Comparison of ENCODE assay signal across 24 cellular contexts in genomic region chr10:36671607-36672006, GRCh38.
A peak's percentile ranks its signal among the peaks of the same experiment; 100 is the strongest.
DNase-seq lines count a peak whose midpoint lies in the region; ATAC-seq and TF ChIP-seq lines count a peak whose summit lies in the region.
"Had no signal": no experiment of that assay in that cellular context is flagged by ENCODE, and none has a peak within 500 bp of the region (broad histone marks: within the 10 kb centered on the region; RNA-seq: fewer than 3 reads in every experiment).

No MANE protein-coding gene starts in this region.

- H3K4me1 ChIP-seq in fibroblast of lung (ENCODE audit: control insufficient read depth, extremely low read depth, insufficient read depth, low read length) (no peaks in the 10 kb centered on the region), esophagus squamous epithelium (no peaks in the 10 kb centered on the region)
- H3K4me1 ChIP-seq: body of pancreas had no signal

- ATAC-seq in SK-N-SH treated with all-trans-retinoic acid at 6 μM for 48 hours = peak; percentile 42; the same call in 2 of the 3 replicates
- ATAC-seq in HG03039 (IDR thresholded peaks at IDR 0.05; ENCODE audit: unreplicated experiment) = no peak
- ATAC-seq: body of pancreas, heart right ventricle, T-cell had no signal

- no peaks in the 10 kb centered on the region for H3K27me3 ChIP-seq in fibroblast of lung (ENCODE audit: control insufficient read depth, insufficient read depth, low read length)
- no peaks in the 10 kb centered on the region for H3K27me3 ChIP-seq in esophagus squamous epithelium
- H3K27me3 ChIP-seq: body of pancreas, heart right ventricle had no signal

- H3K9me3 ChIP-seq in fibroblast of lung (ENCODE audit: control insufficient read depth, insufficient read depth, low read depth, low read length) = no peaks in the 10 kb centered on the region
- no peaks in the 10 kb centered on the region for H3K9me3 ChIP-seq in esophagus squamous epithelium
- H3K9me3 ChIP-seq: body of pancreas, heart right ventricle had no signal

- H3K9ac ChIP-seq in fibroblast of lung (ENCODE audit: insufficient read depth, low read length) = no peak overlapping the region

- H4K20me1 ChIP-seq in fibroblast of lung (ENCODE audit: control insufficient read depth, extremely low read depth, insufficient read depth, low read length) = no peaks in the 10 kb centered on the region

- H3K4me2 ChIP-seq in fibroblast of lung (ENCODE audit: extremely low read depth, insufficient read depth, low read length) = no peak overlapping the region

- no peak overlapping the region for H3K4me3 ChIP-seq in fibroblast of lung (replicated peaks in 1 of 4; ENCODE audit: control extremely low read depth in 1 of 4, insufficient read depth in 1 of 4, low read depth in 3 of 4, low read length in 4 of 4)
- no peak overlapping the region for H3K4me3 ChIP-seq in esophagus squamous epithelium
- H3K4me3 ChIP-seq: body of pancreas, heart right ventricle, lung, skin epidermis had no signal

- intact Hi-C loops in esophagus squamous epithelium (cut with DNase I) = no loop called here

- WGBS in esophagus squamous epithelium, 2 donors = 61 to 73% methylated on average over 8 of the region's 8 CpGs

- TF ChIP-seq CTCF in fibroblast of lung (conservative IDR thresholded peaks at IDR 0.05 in 1 of 2, IDR thresholded peaks at IDR 0.05 in 1 of 2; ENCODE audit: low read depth in 1 of 2, low read length in 2 of 2) (no peak), esophagus squamous epithelium (IDR thresholded peaks at IDR 0.05) (no peak)

- H2AFZ ChIP-seq in fibroblast of lung (ENCODE audit: low read length) = no peak overlapping the region

- DNase-seq in GM04503 (ENCODE audit: low read depth) (peak; percentile 18), fibroblast of lung (ENCODE audit: low read depth in 2 of 2) (peak; percentile 4 to 80), esophagus squamous epithelium (lab: John Stamatoyannopoulos, UW) (no peak), glomerular visceral epithelial cell (ENCODE audit: extremely low spot score) (no peak), SHP77 (lab: John Stamatoyannopoulos, UW) (no peak)
- DNase-seq: activated CD4-positive, alpha-beta memory T cell treated with anti-CD3 and anti-CD28 coated beads for 36 hours; activated naive CD4-positive, alpha-beta T cell treated with anti-CD3 and anti-CD28 coated beads for 36 hours; activated T-cell treated with anti-CD3 and anti-CD28 coated beads, Interleukin-2, amount 50 U/mL, for 24 hours; body of pancreas; CD4-positive, alpha-beta T cell; DMS53; H7; heart right ventricle; naive B cell; NCI-H1092; NCI-H2029 treated with DMSO at 0.1 percent for 48 hours; NCI-H510A; RPMI8226; stimulated activated CD8-positive, alpha-beta memory T cell treated with anti-CD3 and anti-CD28 coated beads, Interleukin-4, amount 100 ng/mL, for 48 hours; T-cell had no signal

- H3K27ac ChIP-seq in fibroblast of lung (ENCODE audit: insufficient read depth, low read length) (no peak overlapping the region), esophagus squamous epithelium (no peak overlapping the region)
- H3K27ac ChIP-seq: body of pancreas, heart right ventricle, skin epidermis had no signal

- TF ChIP-seq POLR2A in esophagus squamous epithelium (IDR thresholded peaks at IDR 0.05) = no peak

- no peaks in the 10 kb centered on the region for H3K36me3 ChIP-seq in fibroblast of lung (ENCODE audit: control insufficient read depth, insufficient read depth, low read length)
- no peaks in the 10 kb centered on the region for H3K36me3 ChIP-seq in esophagus squamous epithelium
- H3K36me3 ChIP-seq: heart right ventricle had no signal

- no peaks in the 10 kb centered on the region for H3K79me2 ChIP-seq in fibroblast of lung (ENCODE audit: control insufficient read depth, insufficient read depth, low read length)

TF ChIP-seq in SK-N-SH treated with all-trans-retinoic acid at 6 μM for 48 hours, 23 proteins besides CTCF, POLR2A, EP300 and RAD21:
- TF ChIP-seq SNAI2 (CRISPR knock-in tag; IDR thresholded peaks at IDR 0.05) (no peak), TCF4 (CRISPR knock-in tag; IDR thresholded peaks at IDR 0.05; ENCODE audit: borderline replicate concordance) (no peak), CSDC2 (CRISPR knock-in tag; IDR thresholded peaks at IDR 0.05) (no peak), OSR1 (CRISPR knock-in tag; IDR thresholded peaks at IDR 0.05) (no peak), RARB (CRISPR knock-in tag; IDR thresholded peaks at IDR 0.05) (no peak), ZFP3 (CRISPR knock-in tag; IDR thresholded peaks at IDR 0.05) (no peak), PPARA (CRISPR knock-in tag; IDR thresholded peaks at IDR 0.05; ENCODE audit: borderline replicate concordance) (no peak), ISL1 (CRISPR knock-in tag; IDR thresholded peaks at IDR 0.05) (no peak), GLIS3 (CRISPR knock-in tag; IDR thresholded peaks at IDR 0.05) (no peak), BACH2 (CRISPR knock-in tag; IDR thresholded peaks at IDR 0.05; ENCODE audit: borderline replicate concordance) (no peak), CREB5 (CRISPR knock-in tag; IDR thresholded peaks at IDR 0.05; ENCODE audit: low read depth) (no peak), ESRRG (CRISPR knock-in tag; IDR thresholded peaks at IDR 0.05) (no peak), ZNF70 (CRISPR knock-in tag; IDR thresholded peaks at IDR 0.05) (no peak), TOX (CRISPR knock-in tag; IDR thresholded peaks at IDR 0.05; ENCODE audit: borderline replicate concordance) (no peak), CSRNP3 (CRISPR knock-in tag; IDR thresholded peaks at IDR 0.05) (no peak)
- TF ChIP-seq, protein P1, sequence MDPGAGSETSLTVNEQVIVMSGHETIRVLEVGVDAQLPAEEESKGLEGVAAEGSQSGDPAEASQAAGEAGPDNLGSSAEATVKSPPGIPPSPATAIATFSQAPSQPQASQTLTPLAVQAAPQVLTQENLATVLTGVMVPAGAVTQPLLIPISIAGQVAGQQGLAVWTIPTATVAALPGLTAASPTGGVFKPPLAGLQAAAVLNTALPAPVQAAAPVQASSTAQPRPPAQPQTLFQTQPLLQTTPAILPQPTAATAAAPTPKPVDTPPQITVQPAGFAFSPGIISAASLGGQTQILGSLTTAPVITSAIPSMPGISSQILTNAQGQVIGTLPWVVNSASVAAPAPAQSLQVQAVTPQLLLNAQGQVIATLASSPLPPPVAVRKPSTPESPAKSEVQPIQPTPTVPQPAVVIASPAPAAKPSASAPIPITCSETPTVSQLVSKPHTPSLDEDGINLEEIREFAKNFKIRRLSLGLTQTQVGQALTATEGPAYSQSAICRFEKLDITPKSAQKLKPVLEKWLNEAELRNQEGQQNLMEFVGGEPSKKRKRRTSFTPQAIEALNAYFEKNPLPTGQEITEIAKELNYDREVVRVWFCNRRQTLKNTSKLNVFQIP (CRISPR knock-in tag; IDR thresholded peaks at IDR 0.05; ENCODE audit: borderline replicate concordance, low read depth) = no peak
- TF ChIP-seq, protein P2, sequence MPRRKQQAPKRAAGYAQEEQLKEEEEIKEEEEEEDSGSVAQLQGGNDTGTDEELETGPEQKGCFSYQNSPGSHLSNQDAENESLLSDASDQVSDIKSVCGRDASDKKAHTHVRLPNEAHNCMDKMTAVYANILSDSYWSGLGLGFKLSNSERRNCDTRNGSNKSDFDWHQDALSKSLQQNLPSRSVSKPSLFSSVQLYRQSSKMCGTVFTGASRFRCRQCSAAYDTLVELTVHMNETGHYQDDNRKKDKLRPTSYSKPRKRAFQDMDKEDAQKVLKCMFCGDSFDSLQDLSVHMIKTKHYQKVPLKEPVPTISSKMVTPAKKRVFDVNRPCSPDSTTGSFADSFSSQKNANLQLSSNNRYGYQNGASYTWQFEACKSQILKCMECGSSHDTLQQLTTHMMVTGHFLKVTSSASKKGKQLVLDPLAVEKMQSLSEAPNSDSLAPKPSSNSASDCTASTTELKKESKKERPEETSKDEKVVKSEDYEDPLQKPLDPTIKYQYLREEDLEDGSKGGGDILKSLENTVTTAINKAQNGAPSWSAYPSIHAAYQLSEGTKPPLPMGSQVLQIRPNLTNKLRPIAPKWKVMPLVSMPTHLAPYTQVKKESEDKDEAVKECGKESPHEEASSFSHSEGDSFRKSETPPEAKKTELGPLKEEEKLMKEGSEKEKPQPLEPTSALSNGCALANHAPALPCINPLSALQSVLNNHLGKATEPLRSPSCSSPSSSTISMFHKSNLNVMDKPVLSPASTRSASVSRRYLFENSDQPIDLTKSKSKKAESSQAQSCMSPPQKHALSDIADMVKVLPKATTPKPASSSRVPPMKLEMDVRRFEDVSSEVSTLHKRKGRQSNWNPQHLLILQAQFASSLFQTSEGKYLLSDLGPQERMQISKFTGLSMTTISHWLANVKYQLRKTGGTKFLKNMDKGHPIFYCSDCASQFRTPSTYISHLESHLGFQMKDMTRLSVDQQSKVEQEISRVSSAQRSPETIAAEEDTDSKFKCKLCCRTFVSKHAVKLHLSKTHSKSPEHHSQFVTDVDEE (CRISPR knock-in tag; IDR thresholded peaks at IDR 0.05) = no peak

Comparison
In these comparisons a context has a peak if more than half of its experiments do, and no peak if none do; other contexts are left out.
1. DNase-seq: peak in GM04503 (single experiment) and fibroblast of lung (2 of 2); none in esophagus squamous epithelium (single experiment), glomerular visceral epithelial cell (single experiment) and SHP77 (0 of 2).